Comparison of ENCODE assay signal across 1 cellular context in the genomic region with DNA sequence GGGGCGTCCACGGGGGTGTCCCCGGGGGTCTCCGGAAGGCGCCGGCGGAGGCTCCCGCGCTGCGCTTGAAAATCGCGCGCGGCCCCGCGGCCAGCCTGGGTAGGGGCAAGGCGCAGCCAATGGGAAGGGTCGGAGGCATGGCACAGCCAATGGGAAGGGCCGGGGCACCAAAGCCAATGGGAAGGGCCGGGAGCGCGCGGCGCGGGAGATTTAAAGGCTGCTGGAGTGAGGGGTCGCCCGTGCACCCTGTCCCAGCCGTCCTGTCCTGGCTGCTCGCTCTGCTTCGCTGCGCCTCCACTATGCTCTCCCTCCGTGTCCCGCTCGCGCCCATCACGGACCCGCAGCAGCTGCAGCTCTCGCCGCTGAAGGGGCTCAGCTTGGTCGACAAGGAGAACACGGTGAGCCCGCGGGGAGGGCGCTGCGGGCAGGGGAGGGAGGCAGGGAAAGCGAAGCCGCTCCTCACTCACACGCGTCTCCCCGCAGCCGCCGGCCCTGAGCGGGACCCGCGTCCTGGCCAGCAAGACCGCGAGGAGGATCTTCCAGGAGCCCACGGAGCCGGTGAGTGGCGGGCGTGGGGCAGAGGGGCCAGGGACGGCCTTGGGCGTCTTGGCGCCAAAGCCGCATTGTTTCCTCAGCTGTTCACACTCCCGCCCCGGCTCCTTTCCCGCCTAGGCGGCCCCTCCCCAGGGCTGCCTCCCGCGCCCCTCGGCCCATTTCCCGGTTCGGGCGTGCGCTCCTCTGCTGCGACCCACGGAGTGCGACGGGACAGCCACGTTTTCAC.
TF ChIP-seq lines count a peak whose summit lies in the region.

A gene (plus strand): TSS at position 240 of the 781 bp plus-strand sequence. CDS start 60 bp downstream, at position 300.

TF ChIP-seq in HepG2, 621 proteins besides CTCF, POLR2A, EP300 and RAD21 (continued from another document):
- TF ChIP-seq, protein P1, sequence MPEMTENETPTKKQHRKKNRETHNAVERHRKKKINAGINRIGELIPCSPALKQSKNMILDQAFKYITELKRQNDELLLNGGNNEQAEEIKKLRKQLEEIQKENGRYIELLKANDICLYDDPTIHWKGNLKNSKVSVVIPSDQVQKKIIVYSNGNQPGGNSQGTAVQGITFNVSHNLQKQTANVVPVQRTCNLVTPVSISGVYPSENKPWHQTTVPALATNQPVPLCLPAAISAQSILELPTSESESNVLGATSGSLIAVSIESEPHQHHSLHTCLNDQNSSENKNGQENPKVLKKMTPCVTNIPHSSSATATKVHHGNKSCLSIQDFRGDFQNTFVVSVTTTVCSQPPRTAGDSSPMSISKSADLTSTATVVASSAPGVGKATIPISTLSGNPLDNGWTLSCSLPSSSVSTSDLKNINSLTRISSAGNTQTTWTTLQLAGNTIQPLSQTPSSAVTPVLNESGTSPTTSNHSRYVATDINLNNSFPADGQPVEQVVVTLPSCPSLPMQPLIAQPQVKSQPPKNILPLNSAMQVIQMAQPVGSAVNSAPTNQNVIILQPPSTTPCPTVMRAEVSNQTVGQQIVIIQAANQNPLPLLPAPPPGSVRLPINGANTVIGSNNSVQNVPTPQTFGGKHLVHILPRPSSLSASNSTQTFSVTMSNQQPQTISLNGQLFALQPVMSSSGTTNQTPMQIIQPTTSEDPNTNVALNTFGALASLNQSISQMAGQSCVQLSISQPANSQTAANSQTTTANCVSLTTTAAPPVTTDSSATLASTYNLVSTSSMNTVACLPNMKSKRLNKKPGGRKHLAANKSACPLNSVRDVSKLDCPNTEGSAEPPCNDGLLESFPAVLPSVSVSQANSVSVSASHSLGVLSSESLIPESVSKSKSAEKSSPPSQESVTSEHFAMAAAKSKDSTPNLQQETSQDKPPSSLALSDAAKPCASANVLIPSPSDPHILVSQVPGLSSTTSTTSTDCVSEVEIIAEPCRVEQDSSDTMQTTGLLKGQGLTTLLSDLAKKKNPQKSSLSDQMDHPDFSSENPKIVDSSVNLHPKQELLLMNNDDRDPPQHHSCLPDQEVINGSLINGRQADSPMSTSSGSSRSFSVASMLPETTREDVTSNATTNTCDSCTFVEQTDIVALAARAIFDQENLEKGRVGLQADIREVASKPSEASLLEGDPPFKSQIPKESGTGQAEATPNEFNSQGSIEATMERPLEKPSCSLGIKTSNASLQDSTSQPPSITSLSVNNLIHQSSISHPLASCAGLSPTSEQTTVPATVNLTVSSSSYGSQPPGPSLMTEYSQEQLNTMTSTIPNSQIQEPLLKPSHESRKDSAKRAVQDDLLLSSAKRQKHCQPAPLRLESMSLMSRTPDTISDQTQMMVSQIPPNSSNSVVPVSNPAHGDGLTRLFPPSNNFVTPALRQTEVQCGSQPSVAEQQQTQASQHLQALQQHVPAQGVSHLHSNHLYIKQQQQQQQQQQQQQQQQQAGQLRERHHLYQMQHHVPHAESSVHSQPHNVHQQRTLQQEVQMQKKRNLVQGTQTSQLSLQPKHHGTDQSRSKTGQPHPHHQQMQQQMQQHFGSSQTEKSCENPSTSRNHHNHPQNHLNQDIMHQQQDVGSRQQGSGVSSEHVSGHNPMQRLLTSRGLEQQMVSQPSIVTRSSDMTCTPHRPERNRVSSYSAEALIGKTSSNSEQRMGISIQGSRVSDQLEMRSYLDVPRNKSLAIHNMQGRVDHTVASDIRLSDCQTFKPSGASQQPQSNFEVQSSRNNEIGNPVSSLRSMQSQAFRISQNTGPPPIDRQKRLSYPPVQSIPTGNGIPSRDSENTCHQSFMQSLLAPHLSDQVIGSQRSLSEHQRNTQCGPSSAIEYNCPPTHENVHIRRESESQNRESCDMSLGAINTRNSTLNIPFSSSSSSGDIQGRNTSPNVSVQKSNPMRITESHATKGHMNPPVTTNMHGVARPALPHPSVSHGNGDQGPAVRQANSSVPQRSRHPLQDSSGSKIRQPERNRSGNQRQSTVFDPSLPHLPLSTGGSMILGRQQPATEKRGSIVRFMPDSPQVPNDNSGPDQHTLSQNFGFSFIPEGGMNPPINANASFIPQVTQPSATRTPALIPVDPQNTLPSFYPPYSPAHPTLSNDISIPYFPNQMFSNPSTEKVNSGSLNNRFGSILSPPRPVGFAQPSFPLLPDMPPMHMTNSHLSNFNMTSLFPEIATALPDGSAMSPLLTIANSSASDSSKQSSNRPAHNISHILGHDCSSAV (CRISPR knock-in tag; IDR thresholded peaks at IDR 0.05; ENCODE audit: borderline replicate concordance), result no peak; the same call in 1 of the 2 replicates
- TF ChIP-seq HMG20A (CRISPR knock-in tag; IDR thresholded peaks at IDR 0.05; ENCODE audit: borderline replicate concordance) (no peak), REL (CRISPR knock-in tag; conservative IDR thresholded peaks at IDR 0.05) (peak; percentile 100), ZNF713 (CRISPR knock-in tag; IDR thresholded peaks at IDR 0.05) (no peak), SP2 (CRISPR knock-in tag; IDR thresholded peaks at IDR 0.05) (peak; percentile 75), ZNF776 (CRISPR knock-in tag; IDR thresholded peaks at IDR 0.05) (peak; percentile 86), MEIS2 (CRISPR knock-in tag; IDR thresholded peaks at IDR 0.05) (peak; percentile 50; the same call in 1 of the 2 replicates), RFX1 (IDR thresholded peaks at IDR 0.05) (no peak), MIXL1 (CRISPR knock-in tag; IDR thresholded peaks at IDR 0.05) (no peak)
- TF ChIP-seq, protein P2, sequence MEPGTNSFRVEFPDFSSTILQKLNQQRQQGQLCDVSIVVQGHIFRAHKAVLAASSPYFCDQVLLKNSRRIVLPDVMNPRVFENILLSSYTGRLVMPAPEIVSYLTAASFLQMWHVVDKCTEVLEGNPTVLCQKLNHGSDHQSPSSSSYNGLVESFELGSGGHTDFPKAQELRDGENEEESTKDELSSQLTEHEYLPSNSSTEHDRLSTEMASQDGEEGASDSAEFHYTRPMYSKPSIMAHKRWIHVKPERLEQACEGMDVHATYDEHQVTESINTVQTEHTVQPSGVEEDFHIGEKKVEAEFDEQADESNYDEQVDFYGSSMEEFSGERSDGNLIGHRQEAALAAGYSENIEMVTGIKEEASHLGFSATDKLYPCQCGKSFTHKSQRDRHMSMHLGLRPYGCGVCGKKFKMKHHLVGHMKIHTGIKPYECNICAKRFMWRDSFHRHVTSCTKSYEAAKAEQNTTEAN (CRISPR knock-in tag; conservative IDR thresholded peaks at IDR 0.05), result peak; percentile 68; the same call in 1 of the 2 replicates
